ENCODE assay signal across 2 cellular contexts in the genomic region with DNA sequence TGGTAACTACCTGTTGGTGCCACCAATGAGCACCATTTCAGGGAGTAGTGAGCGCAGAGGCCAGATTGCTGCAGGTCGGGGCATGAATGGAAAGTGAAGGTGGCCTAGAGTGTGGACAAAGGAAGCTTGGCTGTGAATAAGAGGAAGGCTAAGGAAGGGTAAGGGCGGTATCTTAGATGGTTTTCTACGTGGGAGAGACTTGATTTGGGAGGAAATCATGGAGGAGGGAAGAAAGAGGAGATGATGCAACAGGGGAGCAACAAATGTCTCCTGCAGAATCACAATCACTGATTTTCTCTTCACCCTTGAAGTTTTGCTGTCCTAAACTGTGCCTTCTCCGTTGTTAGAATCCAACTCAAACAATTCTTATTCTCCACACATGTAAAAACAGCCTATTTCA.
TF ChIP-seq lines count a peak whose summit lies in the region.

No MANE protein-coding gene starts in this region.

TF ChIP-seq in GM23338, 12 proteins besides CTCF, POLR2A, EP300 and RAD21:
- TF ChIP-seq EZH2 (IDR thresholded peaks at IDR 0.05; ENCODE audit: low read depth, unreplicated experiment) (no peak), ZNF114 (CRISPR knock-in tag; IDR thresholded peaks at IDR 0.05) (no peak)
- TF ChIP-seq, protein P1, sequence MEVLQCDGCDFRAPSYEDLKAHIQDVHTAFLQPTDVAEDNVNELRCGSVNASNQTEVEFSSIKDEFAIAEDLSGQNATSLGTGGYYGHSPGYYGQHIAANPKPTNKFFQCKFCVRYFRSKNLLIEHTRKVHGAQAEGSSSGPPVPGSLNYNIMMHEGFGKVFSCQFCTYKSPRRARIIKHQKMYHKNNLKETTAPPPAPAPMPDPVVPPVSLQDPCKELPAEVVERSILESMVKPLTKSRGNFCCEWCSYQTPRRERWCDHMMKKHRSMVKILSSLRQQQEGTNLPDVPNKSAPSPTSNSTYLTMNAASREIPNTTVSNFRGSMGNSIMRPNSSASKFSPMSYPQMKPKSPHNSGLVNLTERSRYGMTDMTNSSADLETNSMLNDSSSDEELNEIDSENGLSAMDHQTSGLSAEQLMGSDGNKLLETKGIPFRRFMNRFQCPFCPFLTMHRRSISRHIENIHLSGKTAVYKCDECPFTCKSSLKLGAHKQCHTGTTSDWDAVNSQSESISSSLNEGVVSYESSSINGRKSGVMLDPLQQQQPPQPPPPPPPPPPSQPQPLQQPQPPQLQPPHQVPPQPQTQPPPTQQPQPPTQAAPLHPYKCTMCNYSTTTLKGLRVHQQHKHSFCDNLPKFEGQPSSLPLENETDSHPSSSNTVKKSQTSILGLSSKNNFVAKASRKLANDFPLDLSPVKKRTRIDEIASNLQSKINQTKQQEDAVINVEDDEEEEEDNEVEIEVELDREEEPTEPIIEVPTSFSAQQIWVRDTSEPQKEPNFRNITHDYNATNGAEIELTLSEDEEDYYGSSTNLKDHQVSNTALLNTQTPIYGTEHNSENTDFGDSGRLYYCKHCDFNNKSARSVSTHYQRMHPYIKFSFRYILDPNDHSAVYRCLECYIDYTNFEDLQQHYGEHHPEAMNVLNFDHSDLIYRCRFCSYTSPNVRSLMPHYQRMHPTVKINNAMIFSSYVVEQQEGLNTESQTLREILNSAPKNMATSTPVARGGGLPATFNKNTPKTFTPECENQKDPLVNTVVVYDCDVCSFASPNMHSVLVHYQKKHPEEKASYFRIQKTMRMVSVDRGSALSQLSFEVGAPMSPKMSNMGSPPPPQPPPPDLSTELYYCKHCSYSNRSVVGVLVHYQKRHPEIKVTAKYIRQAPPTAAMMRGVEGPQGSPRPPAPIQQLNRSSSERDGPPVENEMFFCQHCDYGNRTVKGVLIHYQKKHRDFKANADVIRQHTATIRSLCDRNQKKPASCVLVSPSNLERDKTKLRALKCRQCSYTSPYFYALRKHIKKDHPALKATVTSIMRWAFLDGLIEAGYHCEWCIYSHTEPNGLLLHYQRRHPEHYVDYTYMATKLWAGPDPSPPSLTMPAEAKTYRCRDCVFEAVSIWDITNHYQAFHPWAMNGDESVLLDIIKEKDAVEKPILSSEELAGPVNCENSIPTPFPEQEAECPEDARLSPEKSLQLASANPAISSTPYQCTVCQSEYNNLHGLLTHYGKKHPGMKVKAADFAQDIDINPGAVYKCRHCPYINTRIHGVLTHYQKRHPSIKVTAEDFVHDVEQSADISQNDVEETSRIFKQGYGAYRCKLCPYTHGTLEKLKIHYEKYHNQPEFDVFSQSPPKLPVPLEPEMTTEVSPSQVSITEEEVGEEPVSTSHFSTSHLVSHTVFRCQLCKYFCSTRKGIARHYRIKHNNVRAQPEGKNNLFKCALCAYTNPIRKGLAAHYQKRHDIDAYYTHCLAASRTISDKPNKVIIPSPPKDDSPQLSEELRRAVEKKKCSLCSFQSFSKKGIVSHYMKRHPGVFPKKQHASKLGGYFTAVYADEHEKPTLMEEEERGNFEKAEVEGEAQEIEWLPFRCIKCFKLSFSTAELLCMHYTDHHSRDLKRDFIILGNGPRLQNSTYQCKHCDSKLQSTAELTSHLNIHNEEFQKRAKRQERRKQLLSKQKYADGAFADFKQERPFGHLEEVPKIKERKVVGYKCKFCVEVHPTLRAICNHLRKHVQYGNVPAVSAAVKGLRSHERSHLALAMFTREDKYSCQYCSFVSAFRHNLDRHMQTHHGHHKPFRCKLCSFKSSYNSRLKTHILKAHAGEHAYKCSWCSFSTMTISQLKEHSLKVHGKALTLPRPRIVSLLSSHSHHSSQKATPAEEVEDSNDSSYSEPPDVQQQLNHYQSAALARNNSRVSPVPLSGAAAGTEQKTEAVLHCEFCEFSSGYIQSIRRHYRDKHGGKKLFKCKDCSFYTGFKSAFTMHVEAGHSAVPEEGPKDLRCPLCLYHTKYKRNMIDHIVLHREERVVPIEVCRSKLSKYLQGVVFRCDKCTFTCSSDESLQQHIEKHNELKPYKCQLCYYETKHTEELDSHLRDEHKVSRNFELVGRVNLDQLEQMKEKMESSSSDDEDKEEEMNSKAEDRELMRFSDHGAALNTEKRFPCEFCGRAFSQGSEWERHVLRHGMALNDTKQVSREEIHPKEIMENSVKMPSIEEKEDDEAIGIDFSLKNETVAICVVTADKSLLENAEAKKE (CRISPR knock-in tag; IDR thresholded peaks at IDR 0.05), result no peak
TF ChIP-seq in GM23338: peak in this region for 0.

TF ChIP-seq in H1, 55 proteins besides CTCF, POLR2A, EP300 and RAD21:
- TF ChIP-seq CEBPB (IDR thresholded peaks at IDR 0.05; ENCODE audit: low read depth, low read length) (peak; percentile 26; the same call in 1 of the 2 replicates), SIN3A (conservative IDR thresholded peaks at IDR 0.05 in 1 of 2, IDR thresholded peaks at IDR 0.05 in 1 of 2; ENCODE audit: low read depth in 1 of 2, low read length in 2 of 2) (no peak)
